ENCODE assay signal across 20 cellular contexts in genomic region chr1:117335376-117336086, GRCh38.
"Had no signal": no experiment of that assay in that cellular context is flagged by ENCODE, and none has a peak within 500 bp of the region (broad histone marks: within the 10 kb centered on the region; RNA-seq: fewer than 3 reads in every experiment).

No MANE protein-coding gene starts in this region.

- DNase-seq: activated CD4-positive, alpha-beta T cell treated with anti-CD3 and anti-CD28 coated beads for 4 hours; activated CD8-positive, alpha-beta memory T cell treated with anti-CD3 and anti-CD28 coated beads, Interleukin-2, amount 50 U/mL, for 4 hours; activated CD8-positive, alpha-beta T cell treated with anti-CD3 and anti-CD28 coated beads for 36 hours; activated gamma-delta T cell treated with Interleukin-2 at 50 U/mL for 16 hours; activated naive CD4-positive, alpha-beta T cell treated with anti-CD3 and anti-CD28 coated beads, Interleukin-2, amount 10 ng/mL, durations not matched to agents 7 days and 5 days; activated naive CD8-positive, alpha-beta T cell treated with anti-CD3 and anti-CD28 coated beads for 36 hours; activated T-cell treated with anti-CD3 and anti-CD28 coated beads, Interleukin-2, amount 50 U/mL, for 72 hours; NCI-H1092 treated with DMSO at 0.1 percent for 48 hours; NCI-H1417 treated with DMSO at 0.1 percent for 48 hours; NCI-H1694; NCI-H2029; NCI-H2107; NCI-H2171 treated with DMSO at 0.1 percent for 48 hours; NCI-H226; NCI-H526; NCI-H774; NK-92 treated with Interleukin-12 subunit alpha and Interleukin-12 subunit beta, amount 100 ng/mL, for 24 hours; SHP77 treated with DMSO at 0.1 percent for 48 hours had no signal

- ATAC-seq: activated CD4-positive, CD25-positive, alpha-beta regulatory T cell treated with anti-CD3 and anti-CD28 coated beads, Interleukin-2, amount 50 U/mL, for 24 hours; activated CD8-positive, alpha-beta T cell treated with anti-CD3 and anti-CD28 coated beads for 36 hours; activated T-cell treated with anti-CD3 and anti-CD28 coated beads, Interleukin-2, amount 50 U/mL, for 72 hours had no signal

- H3K4me2 ChIP-seq: KMS-11 had no signal

- H3K27ac ChIP-seq: KMS-11 had no signal

- H3K9ac ChIP-seq: KMS-11 had no signal
